14 cellular contexts compared by ENCODE assay signal in genomic region chr20:36579996-36580545, GRCh38. TPM values are rescaled to one million over a fixed set of nuclear protein-coding genes. Genes with fewer than 3 reads are reported as not detected.
DNase-seq lines count a peak whose midpoint lies in the region; ATAC-seq and TF ChIP-seq lines count a peak whose summit lies in the region.
"Had no signal": no experiment of that assay in that cellular context is flagged by ENCODE, and none has a peak within 500 bp of the region (broad histone marks: within the 10 kb centered on the region; RNA-seq: fewer than 3 reads in every experiment).

No MANE protein-coding gene starts in this region.

- H3K4me1 Mint-ChIP-seq in natural killer cell = peaks cover 8% of the 10 kb centered on the region in 2 donors
- H3K4me1 Mint-ChIP-seq in natural killer cell treated with Interleukin-12 subunit alpha and Interleukin-12 subunit beta and Interleukin-15 and Interleukin-18, amount 100 ng/mL, for 72 hours (ENCODE audit: low read depth in 2 of 2) = peaks cover 8 to 14% of the 10 kb centered on the region in 2 donors
- H3K4me1 Mint-ChIP-seq in activated T-helper 17 cell treated with anti-CD3 and anti-CD28 coated beads, Interleukin-2, amount 50 U/mL, for 72 hours = peaks cover 19% of the 10 kb centered on the region

- H3K36me3 ChIP-seq in uterus = no peaks in the 10 kb centered on the region

- no peak for TF ChIP-seq POLR2A in uterus (IDR thresholded peaks at IDR 0.05)

- no peak overlapping the region for H3K4me3 ChIP-seq in uterus
- H3K4me3 ChIP-seq: right lobe of liver had no signal

- no peaks in the 10 kb centered on the region for H3K9me3 ChIP-seq in uterus
- H3K9me3 ChIP-seq: right lobe of liver had no signal

- ATAC-seq in natural killer cell = no peak
- ATAC-seq in natural killer cell treated with Interleukin-12 subunit alpha and Interleukin-12 subunit beta and Interleukin-15 and Interleukin-18, amount 100 ng/mL, for 72 hours = no peak
- no peak for ATAC-seq in activated T-helper 17 cell treated with anti-CD3 and anti-CD28 coated beads, Interleukin-2, amount 50 U/mL, for 72 hours (replicated peaks)
- ATAC-seq: HepG2, right lobe of liver had no signal

- peaks cover 0 to 5% of the 10 kb centered on the region in 2 donors for H3K4me1 ChIP-seq in uterus

- H3K27ac ChIP-seq in uterus = peak overlapping the region; percentile 37 to 64
- H3K27ac ChIP-seq: C4-2B, right lobe of liver had no signal

- H3K36me3 Mint-ChIP-seq in natural killer cell = no peaks in the 10 kb centered on the region
- peaks cover 6% of the 10 kb centered on the region for H3K36me3 Mint-ChIP-seq in natural killer cell treated with Interleukin-12 subunit alpha and Interleukin-12 subunit beta and Interleukin-15 and Interleukin-18, amount 100 ng/mL, for 72 hours
- peaks cover 87% of the 10 kb centered on the region for H3K36me3 Mint-ChIP-seq in activated T-helper 17 cell treated with anti-CD3 and anti-CD28 coated beads, Interleukin-2, amount 50 U/mL, for 72 hours (ENCODE audit: low read depth)

- intact Hi-C loops in natural killer cell (cut with micrococcal nuclease) (no loop called here), uterus (cut with DNase I; ENCODE audit: low total_unique reads) (no loop called here)

- TF ChIP-seq CTCF in natural killer cell (IDR thresholded peaks at IDR 0.05) (no peak), uterus (IDR thresholded peaks at IDR 0.05) (no peak)

- no peak for DNase-seq in natural killer cell
- DNase-seq in natural killer cell treated with Interleukin-12 subunit alpha and Interleukin-12 subunit beta and Interleukin-15 and Interleukin-18, amount 100 ng/mL, for 72 hours (ENCODE audit: low spot score) = no peak
- DNase-seq in glomerular visceral epithelial cell (ENCODE audit: extremely low spot score) = peak; percentile 71
- peak; percentile 46 to 77 for DNase-seq in uterus
- no peak for DNase-seq in anterior cingulate cortex (lab: John Stamatoyannopoulos, UW)
- no peak for DNase-seq in NCI-H187 (lab: John Stamatoyannopoulos, UW)
- DNase-seq in NCI-H82 treated with DMSO at 0.1 percent for 48 hours (lab: John Stamatoyannopoulos, UW; ENCODE audit: unreplicated experiment) = no peak
- DNase-seq: cortex of kidney, NCI-H187 treated with DMSO at 0.1 percent for 48 hours, right lobe of liver, trophoblast cell had no signal

- H3K4me3 Mint-ChIP-seq in natural killer cell = peak overlapping the region; percentile 47
- H3K4me3 Mint-ChIP-seq in natural killer cell treated with Interleukin-12 subunit alpha and Interleukin-12 subunit beta and Interleukin-15 and Interleukin-18, amount 100 ng/mL, for 72 hours = no peak overlapping the region
- no peak overlapping the region for H3K4me3 Mint-ChIP-seq in activated T-helper 17 cell treated with anti-CD3 and anti-CD28 coated beads, Interleukin-2, amount 50 U/mL, for 72 hours

- H3K27ac Mint-ChIP-seq in natural killer cell = peak overlapping the region in 1 of 2 donors; percentile 21
- no peak overlapping the region for H3K27ac Mint-ChIP-seq in natural killer cell treated with Interleukin-12 subunit alpha and Interleukin-12 subunit beta and Interleukin-15 and Interleukin-18, amount 100 ng/mL, for 72 hours
- H3K27ac Mint-ChIP-seq in activated T-helper 17 cell treated with anti-CD3 and anti-CD28 coated beads, Interleukin-2, amount 50 U/mL, for 72 hours = peak overlapping the region; percentile 51

- no peaks in the 10 kb centered on the region for H3K27me3 Mint-ChIP-seq in natural killer cell (ENCODE audit: low read depth in 2 of 2)
- H3K27me3 Mint-ChIP-seq in natural killer cell treated with Interleukin-12 subunit alpha and Interleukin-12 subunit beta and Interleukin-15 and Interleukin-18, amount 100 ng/mL, for 72 hours = no peaks in the 10 kb centered on the region
- H3K27me3 Mint-ChIP-seq in activated T-helper 17 cell treated with anti-CD3 and anti-CD28 coated beads, Interleukin-2, amount 50 U/mL, for 72 hours = no peaks in the 10 kb centered on the region

- no peaks in the 10 kb centered on the region for H3K27me3 ChIP-seq in uterus
- H3K27me3 ChIP-seq: right lobe of liver had no signal

- H3K9me3 Mint-ChIP-seq in natural killer cell = no peaks in the 10 kb centered on the region
- no peaks in the 10 kb centered on the region for H3K9me3 Mint-ChIP-seq in natural killer cell treated with Interleukin-12 subunit alpha and Interleukin-12 subunit beta and Interleukin-15 and Interleukin-18, amount 100 ng/mL, for 72 hours
- H3K9me3 Mint-ChIP-seq in activated T-helper 17 cell treated with anti-CD3 and anti-CD28 coated beads, Interleukin-2, amount 50 U/mL, for 72 hours = no peaks in the 10 kb centered on the region

RNA-seq across cellular contexts. Expression of gene TGIF2, which starts 6.7 kb away (rescaled TPM):
- 10 to 100 TPM; 19.9 to 28.5 (median 25.9) TPM for total RNA-seq in natural killer cell
- 10 to 100 TPM; 23.2 to 38.5 TPM for total RNA-seq in natural killer cell treated with Interleukin-12 subunit alpha and Interleukin-12 subunit beta and Interleukin-15 and Interleukin-18, amount 100 ng/mL, for 72 hours
- total RNA-seq in activated T-helper 17 cell treated with anti-CD3 and anti-CD28 coated beads, Interleukin-2, amount 50 U/mL, for 72 hours = 10 to 100 TPM; 43.8 to 57.1 TPM
- total RNA-seq in uterus = 10 to 100 TPM in 2 of 4 donors, 1 to 10 TPM in 2; 3.3 to 35.7 (median 17.7) TPM

RNA-seq across cellular contexts. Expression of gene RAB5IF, which starts 25.5 kb away (rescaled TPM):
- total RNA-seq in natural killer cell (100 to 1,000 TPM; 158 to 265 (median 247) TPM), uterus (10 to 100 TPM; 12.8 to 37.7 (median 28.5) TPM)
- total RNA-seq in natural killer cell treated with Interleukin-12 subunit alpha and Interleukin-12 subunit beta and Interleukin-15 and Interleukin-18, amount 100 ng/mL, for 72 hours = 100 to 1,000 TPM; 209 to 243 TPM
- 100 to 1,000 TPM in 1 of 2 donors, 10 to 100 TPM in 1; 60.8 to 186 TPM for total RNA-seq in activated T-helper 17 cell treated with anti-CD3 and anti-CD28 coated beads, Interleukin-2, amount 50 U/mL, for 72 hours

RNA-seq across cellular contexts. Expression of gene MYL9, which starts 38.8 kb away (rescaled TPM):
- total RNA-seq in natural killer cell (10 to 100 TPM in 1 of 3 donors, 1 to 10 TPM in 2; 2.7 to 13.5 (median 2.7) TPM), uterus (1,000 to 10,000 TPM in 1 of 4 donors, 100 to 1,000 TPM in 2, 10 to 100 TPM in 1; 18.5 to 1,447 (median 245) TPM)
- under 1 TPM in 1 of 2 donors, not detected in 1; 0.76 TPM for total RNA-seq in natural killer cell treated with Interleukin-12 subunit alpha and Interleukin-12 subunit beta and Interleukin-15 and Interleukin-18, amount 100 ng/mL, for 72 hours
- 10 to 100 TPM in 1 of 2 donors, 1 to 10 TPM in 1; 4.4 to 10.1 TPM for total RNA-seq in activated T-helper 17 cell treated with anti-CD3 and anti-CD28 coated beads, Interleukin-2, amount 50 U/mL, for 72 hours

Comparison
In these comparisons a context has a peak if more than half of its experiments do, and no peak if none do; other contexts are left out.
1. DNase-seq: peak in glomerular visceral epithelial cell (single experiment) and uterus (2 of 2); none in natural killer cell (single experiment), natural killer cell treated with Interleukin-12 subunit alpha and Interleukin-12 subunit beta and Interleukin-15 and Interleukin-18, amount 100 ng/mL, for 72 hours (single experiment), anterior cingulate cortex (0 of 58), NCI-H187 (0 of 2) and NCI-H82 treated with DMSO at 0.1 percent for 48 hours (single experiment).